Comparison of ENCODE assay signal across 9 cellular contexts in the genomic region with DNA sequence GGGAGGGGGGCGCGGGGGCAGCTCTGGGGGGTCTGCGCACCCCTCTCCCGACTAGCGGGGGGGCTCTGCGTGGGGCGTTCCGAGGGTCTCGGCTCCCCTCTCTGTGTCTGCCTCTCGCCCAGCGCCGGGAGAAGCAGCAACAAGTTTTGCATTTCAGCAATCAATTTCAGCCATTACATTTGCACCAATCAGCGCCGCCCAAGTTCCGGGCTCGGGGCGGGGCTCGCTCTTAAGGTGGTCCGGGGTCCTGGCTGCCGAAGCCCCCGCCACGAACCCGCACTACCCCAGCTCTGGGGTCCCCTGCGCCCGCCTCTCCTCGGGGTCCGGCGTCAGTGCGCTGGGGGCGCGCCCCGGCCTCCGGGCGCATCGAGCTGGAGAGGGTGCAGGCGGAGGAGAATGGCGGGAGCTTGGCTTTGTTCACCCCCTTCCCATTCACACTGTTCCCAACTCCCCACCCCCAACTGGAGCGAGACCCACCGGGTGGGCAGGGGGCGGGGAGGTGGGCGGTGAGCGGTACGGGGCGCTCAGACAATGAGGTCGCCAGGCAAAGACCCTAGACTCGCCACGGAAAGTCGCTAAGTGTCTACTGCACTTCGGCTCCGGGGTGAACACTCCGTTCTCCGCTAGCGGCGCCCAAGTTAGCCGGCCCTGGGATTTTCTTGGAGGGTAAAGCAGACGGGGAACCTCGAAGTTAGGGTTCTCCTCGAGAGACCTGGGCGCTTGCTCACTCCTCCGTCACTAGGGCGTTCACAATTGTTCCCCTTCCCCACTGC. TPM values are rescaled to one million over a fixed set of nuclear protein-coding genes. Genes with fewer than 3 reads are reported as not detected.
A peak's percentile ranks its signal among the peaks of the same experiment; 100 is the strongest.
DNase-seq lines count a peak whose midpoint lies in the region; ATAC-seq and TF ChIP-seq lines count a peak whose summit lies in the region.
"Had no signal": no experiment of that assay in that cellular context is flagged by ENCODE, and none has a peak within 500 bp of the region (broad histone marks: within the 10 kb centered on the region; RNA-seq: fewer than 3 reads in every experiment).

A gene (minus strand): TSS at position 141 of the 773 bp plus-strand sequence. CDS start 1,213 bp downstream, outside the sequence.

- peak within 1 kb of the TSS; percentile 68 for H3K4me3 ChIP-seq in neural progenitor cell
- peak within 1 kb of the TSS; percentile 71 to 72 for H3K4me3 ChIP-seq in testis
- H3K4me3 ChIP-seq: K562 had no signal

- peaks cover 12% of the 10 kb centered on the region for H3K27me3 Mint-ChIP-seq in neural progenitor cell (ENCODE audit: insufficient read depth, low read depth)

- H3K36me3 Mint-ChIP-seq in neural progenitor cell: peaks cover 4% of the 10 kb centered on the region

- H3K4me2 ChIP-seq in neural progenitor cell: peak within 1 kb of the TSS; percentile 93

- no peaks in the 10 kb centered on the region for H3K36me3 ChIP-seq in neural progenitor cell
- H3K36me3 ChIP-seq in testis (ENCODE audit: low read depth, missing control alignments): no peaks in the 10 kb centered on the region

- intact Hi-C loops in testis (cut with DNase I; ENCODE audit: low total_unique reads): loop anchor here (10.0 kb wide), 1 partner anchor 397 kb away; no protein-coding TSS in a partner anchor

- H3K27ac ChIP-seq in neural progenitor cell (peak within 1 kb of the TSS; percentile 17), testis (peak within 1 kb of the TSS; percentile 51 to 93)

- H3K4me1 Mint-ChIP-seq in neural progenitor cell: peaks cover 44% of the 10 kb centered on the region

- TF ChIP-seq POLR2A in testis (IDR thresholded peaks at IDR 0.05): no peak

- ATAC-seq in GM18868 (IDR thresholded peaks at IDR 0.05; ENCODE audit: unreplicated experiment): no peak
- ATAC-seq: K562 had no signal

- peak within 1 kb of the TSS; percentile 86 for H3K4me3 Mint-ChIP-seq in neural progenitor cell

- peaks cover 61% of the 10 kb centered on the region for H3K4me1 ChIP-seq in neural progenitor cell
- H3K4me1 ChIP-seq in testis: peaks cover 13% of the 10 kb centered on the region

- H3K27me3 ChIP-seq in neural progenitor cell (peaks cover 50% of the 10 kb centered on the region), testis (no peaks in the 10 kb centered on the region)

- no peaks in the 10 kb centered on the region for H3K9me3 ChIP-seq in neural progenitor cell (ENCODE audit: low read depth)
- H3K9me3 ChIP-seq in testis: no peaks in the 10 kb centered on the region

- DNase-seq in ELF-1 (ENCODE audit: low read depth, low spot score) (peak; percentile 72), NOMO-1 treated with dmso at 0.1 percent for 144 hours (lab: John Stamatoyannopoulos, UW; ENCODE audit: unreplicated experiment) (peak; percentile 17), glomerular endothelial cell (ENCODE audit: extremely low read depth, low read depth, low spot score) (no peak), neural progenitor cell (ENCODE audit: low spot score) (peak; percentile 85), testis (peak; percentile 79), NCI-H187 (lab: John Stamatoyannopoulos, UW) (no peak)
- DNase-seq in activated naive CD4-positive, alpha-beta T cell treated with anti-CD3 and anti-CD28 coated beads, Interleukin-2, amount 50 U/mL, for 16 hours: peak; percentile 66

- H3K9ac ChIP-seq in neural progenitor cell: peak within 1 kb of the TSS; percentile 5

- peak within 1 kb of the TSS; percentile 44 for H2AFZ ChIP-seq in neural progenitor cell (replicated peaks)

- H3K27ac Mint-ChIP-seq in neural progenitor cell: peak within 1 kb of the TSS; percentile 96

- TF ChIP-seq CTCF in neural progenitor cell (IDR thresholded peaks at IDR 0.05) (no peak), testis (IDR thresholded peaks at IDR 0.05) (no peak)

- peaks cover 48% of the 10 kb centered on the region for H3K79me2 ChIP-seq in neural progenitor cell (ENCODE audit: low read depth)

- no peaks in the 10 kb centered on the region for H3K9me3 Mint-ChIP-seq in neural progenitor cell

- WGBS in testis, 2 donors: 0% methylated on average over 59 of the region's 61 CpGs; no CpG with 5 or more reads in 1 of the 2 donors

- peaks cover 14% of the 10 kb centered on the region for H3F3A ChIP-seq in neural progenitor cell (ENCODE audit: low read depth)

- peaks cover 40% of the 10 kb centered on the region for H4K20me1 ChIP-seq in neural progenitor cell (ENCODE audit: low read depth)

RNA-seq across cellular contexts. Expression of the gene that starts here (rescaled TPM):
- total RNA-seq in glomerular endothelial cell: 8.0 and 12.7 TPM in 2 replicates
- 13.3 and 27.2 TPM in 2 replicates for total RNA-seq in neural progenitor cell (ENCODE audit: low replicate concordance)
- 1 to 10 TPM; 3.2 to 4.3 TPM for total RNA-seq in testis
- polyA plus RNA-seq in testis (ENCODE audit: insufficient read depth, low read depth, low replicate concordance): 5.6 TPM

Comparison
In these comparisons a context has a peak if more than half of its experiments do, and no peak if none do; other contexts are left out.
1. DNase-seq: peak in ELF-1 (single experiment), NOMO-1 treated with dmso at 0.1 percent for 144 hours (single experiment), activated naive CD4-positive, alpha-beta T cell treated with anti-CD3 and anti-CD28 coated beads, Interleukin-2, amount 50 U/mL, for 16 hours (single experiment), neural progenitor cell (single experiment) and testis (single experiment); none in glomerular endothelial cell (single experiment) and NCI-H187 (0 of 2).